ENCODE assay signal across 28 cellular contexts in the genomic region with DNA sequence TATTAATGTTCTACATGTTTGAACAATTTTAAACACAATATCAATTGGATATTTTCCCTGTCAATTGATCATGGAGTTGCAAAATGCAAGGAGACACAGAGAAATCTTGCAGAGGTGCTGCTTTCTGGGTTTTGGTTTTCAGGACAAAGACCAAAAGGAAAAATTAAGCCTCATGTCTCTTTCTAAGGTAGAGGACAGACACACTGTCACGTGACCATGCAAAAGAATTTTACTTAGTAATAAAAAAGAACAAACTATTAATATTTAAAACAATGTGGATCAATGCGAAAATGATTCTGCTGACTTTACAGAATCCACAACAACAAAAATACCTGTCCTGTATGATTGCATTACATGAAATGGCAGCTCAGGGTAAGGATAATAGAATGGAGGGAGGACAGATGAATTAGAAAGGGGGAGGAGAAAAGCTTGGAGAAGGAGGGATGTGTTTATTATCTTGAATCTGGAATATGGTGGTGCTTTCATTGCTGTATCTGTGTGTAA.
"Had no signal": no experiment of that assay in that cellular context is flagged by ENCODE, and none has a peak within 500 bp of the region (broad histone marks: within the 10 kb centered on the region; RNA-seq: fewer than 3 reads in every experiment).

No MANE protein-coding gene starts in this region.

- H3K4me3 ChIP-seq: colonic mucosa, coronary artery, dorsolateral prefrontal cortex, esophagus muscularis mucosa, esophagus squamous epithelium, gastrocnemius medialis, gastroesophageal sphincter, heart left ventricle, heart right ventricle, hepatocyte had no signal

- FAIRE-seq: endometrium, endothelial cell of umbilical vein had no signal

- H2AFZ ChIP-seq: hepatocyte had no signal

- ATAC-seq: effector memory CD8-positive, alpha-beta T cell; esophagus mucosa; foreskin keratinocyte; gastrocnemius medialis; gastroesophageal sphincter; heart left ventricle; heart right ventricle had no signal

- H3K27me3 Mint-ChIP-seq: dendritic cell treated with granulocyte-macrophage colony-stimulating factor and Interleukin-4, amounts not matched to agents 40 ng/mL and 50 ng/mL, for 4 days; effector memory CD8-positive, alpha-beta T cell had no signal

- H3K27me3 ChIP-seq: colonic mucosa, esophagus squamous epithelium, foreskin keratinocyte, gastrocnemius medialis, gastroesophageal sphincter, heart left ventricle, heart right ventricle, hepatocyte had no signal

- H3K4me1 ChIP-seq: colonic mucosa, esophagus muscularis mucosa, esophagus squamous epithelium, foreskin keratinocyte, gastrocnemius medialis, gastroesophageal sphincter, heart left ventricle, heart right ventricle had no signal

- H3K4me1 Mint-ChIP-seq: endodermal cell had no signal

- H3K79me2 ChIP-seq: hepatocyte had no signal

- H3K36me3 ChIP-seq: colonic mucosa, esophagus muscularis mucosa, esophagus squamous epithelium, gastrocnemius medialis, gastroesophageal sphincter, heart left ventricle, heart right ventricle had no signal

- DNase-seq: colonic mucosa; cortex of kidney; dermis blood vessel endothelial cell; dorsolateral prefrontal cortex; effector CD4-positive, alpha-beta T cell; effector CD8-positive, alpha-beta T cell; effector memory CD4-positive, alpha-beta T cell; effector memory CD8-positive, alpha-beta T cell; endodermal cell; erythroblast; esophagus squamous epithelium; foreskin fibroblast; foreskin keratinocyte; foreskin melanocyte; gastrocnemius medialis; glutamatergic neuron; head of caudate nucleus; heart left ventricle; heart right ventricle had no signal

- H3K4me3 Mint-ChIP-seq: dendritic cell treated with granulocyte-macrophage colony-stimulating factor and Interleukin-4, amounts not matched to agents 40 ng/mL and 50 ng/mL, for 4 days; effector memory CD8-positive, alpha-beta T cell; endodermal cell had no signal

- H3K4me2 ChIP-seq: hepatocyte had no signal

- H3K27ac ChIP-seq: colonic mucosa, coronary artery, dorsolateral prefrontal cortex, epithelial cell of prostate, esophagus muscularis mucosa, esophagus squamous epithelium, foreskin keratinocyte, gastrocnemius medialis, gastroesophageal sphincter, heart left ventricle, heart right ventricle, hepatocyte had no signal

- H3K27ac Mint-ChIP-seq: dendritic cell treated with granulocyte-macrophage colony-stimulating factor and Interleukin-4, amounts not matched to agents 40 ng/mL and 50 ng/mL, for 4 days; effector memory CD8-positive, alpha-beta T cell; endodermal cell had no signal

- H3K9me3 ChIP-seq: colonic mucosa, gastrocnemius medialis had no signal
